Comparison of ENCODE assay signal across 19 cellular contexts in genomic region chr5:115553082-115553481, GRCh38. TPM values are rescaled to one million over a fixed set of nuclear protein-coding genes. Genes with fewer than 3 reads are reported as not detected.
"Had no signal": no experiment of that assay in that cellular context is flagged by ENCODE, and none has a peak within 500 bp of the region (broad histone marks: within the 10 kb centered on the region; RNA-seq: fewer than 3 reads in every experiment).

No MANE protein-coding gene starts in this region.

- H3K4me3 ChIP-seq: ascending aorta, coronary artery, esophagus muscularis mucosa, left lung, tibial nerve had no signal

- FAIRE-seq: endometrium, kidney had no signal

- H3K9me3 ChIP-seq: ascending aorta, esophagus muscularis mucosa, left lung, tibial nerve had no signal

- H3K27ac ChIP-seq: ascending aorta, coronary artery, esophagus muscularis mucosa, left lung, tibial nerve, WERI-Rb-1 had no signal

- H3K4me1 ChIP-seq: ascending aorta, tibial nerve had no signal

- H3K36me3 ChIP-seq: ascending aorta, esophagus muscularis mucosa, left lung, tibial nerve, WERI-Rb-1 had no signal

- H3K27me3 ChIP-seq: ascending aorta, esophagus muscularis mucosa, left lung, tibial nerve had no signal

- ATAC-seq: left lung had no signal

- DNase-seq: activated CD4-positive, alpha-beta T cell treated with anti-CD3 and anti-CD28 coated beads for 1 hour; activated CD8-positive, alpha-beta memory T cell treated with anti-CD3 and anti-CD28 coated beads for 24 hours; activated CD8-positive, alpha-beta memory T cell treated with anti-CD3 and anti-CD28 coated beads, Interleukin-2, amount 50 U/mL, for 48 hours; activated effector memory CD4-positive, alpha-beta T cell treated with Interleukin-2 at 50 U/mL for 16 hours; activated naive CD4-positive, alpha-beta T cell treated with anti-CD3 and anti-CD28 coated beads, Interleukin-2, amount 10 ng/mL, durations not matched to agents 7 days and 5 days; activated T-cell treated with anti-CD3 and anti-CD28 coated beads, Interleukin-2, amount 50 U/mL, for 48 hours; foreskin melanocyte; head of caudate nucleus; kidney; left lung; occipital lobe; T-helper 2 cell; WERI-Rb-1 had no signal

RNA-seq across cellular contexts. Expression of gene TICAM2, which starts 49.2 kb away (rescaled TPM):
- polyA plus RNA-seq: neural cell had no signal
